Comparison of ENCODE assay signal across 8 cellular contexts in genomic region chr22:21629262-21630149, GRCh38. TPM values are rescaled to one million over a fixed set of nuclear protein-coding genes. Genes with fewer than 3 reads are reported as not detected.
DNase-seq lines count a peak whose midpoint lies in the region; ATAC-seq and TF ChIP-seq lines count a peak whose summit lies in the region.

Gene YDJC, minus strand, starts transcription at chr22:21630022. Its CDS starts 8 bp downstream, at chr22:21630014.

- H3K27ac ChIP-seq in fibroblast of lung (ENCODE audit: insufficient read depth, low read length), result peak within 1 kb of the TSS; percentile 85

- H4K20me1 ChIP-seq in fibroblast of lung (ENCODE audit: control insufficient read depth, extremely low read depth, insufficient read depth, low read length), result no peaks in the 10 kb centered on the region

- no peaks in the 10 kb centered on the region for H3K27me3 Mint-ChIP-seq in activated T-helper 1 cell treated with anti-CD3 and anti-CD28 coated beads, Interleukin-12 subunit alpha, Interleukin-12 subunit beta, Interleukin-2, Interleukin-4 antibody, amounts not matched to agents 30 ng/mL and 10 ng/mL and 1 ng/mL, durations not matched to agents 14 hours and 24 hours and 36 hours (ENCODE audit: insufficient read depth)
- H3K27me3 Mint-ChIP-seq in natural killer cell (ENCODE audit: low read depth in 2 of 2), result no peaks in the 10 kb centered on the region

- H3K36me3 ChIP-seq in fibroblast of lung (ENCODE audit: control insufficient read depth, insufficient read depth, low read length), result peaks cover 3% of the 10 kb centered on the region

- TF ChIP-seq CTCF in LNCAP (IDR thresholded peaks at IDR 0.05) (peak; percentile 66), fibroblast of lung (conservative IDR thresholded peaks at IDR 0.05 in 1 of 2, IDR thresholded peaks at IDR 0.05 in 1 of 2; ENCODE audit: low read depth in 1 of 2, low read length in 2 of 2) (peak; percentile 31 to 47), natural killer cell (IDR thresholded peaks at IDR 0.05) (no peak)

- peaks cover 28% of the 10 kb centered on the region for H3K4me1 Mint-ChIP-seq in activated T-helper 1 cell treated with anti-CD3 and anti-CD28 coated beads, Interleukin-12 subunit alpha, Interleukin-12 subunit beta, Interleukin-2, Interleukin-4 antibody, amounts not matched to agents 30 ng/mL and 10 ng/mL and 1 ng/mL, durations not matched to agents 14 hours and 24 hours and 36 hours (ENCODE audit: low read depth)
- peaks cover 32 to 36% of the 10 kb centered on the region in 2 donors for H3K4me1 Mint-ChIP-seq in natural killer cell

- no peaks in the 10 kb centered on the region for H3K9me3 Mint-ChIP-seq in activated T-helper 1 cell treated with anti-CD3 and anti-CD28 coated beads, Interleukin-12 subunit alpha, Interleukin-12 subunit beta, Interleukin-2, Interleukin-4 antibody, amounts not matched to agents 30 ng/mL and 10 ng/mL and 1 ng/mL, durations not matched to agents 14 hours and 24 hours and 36 hours
- H3K9me3 Mint-ChIP-seq in natural killer cell, result no peaks in the 10 kb centered on the region

- ATAC-seq in natural killer cell, result peak; percentile 87 to 97 (median 92)

- H3K9ac ChIP-seq in fibroblast of lung (ENCODE audit: insufficient read depth, low read length), result peak within 1 kb of the TSS; percentile 89

- no peaks in the 10 kb centered on the region for H3K27me3 ChIP-seq in fibroblast of lung (ENCODE audit: control insufficient read depth, insufficient read depth, low read length)

- peak within 1 kb of the TSS; percentile 61 for H2AFZ ChIP-seq in fibroblast of lung (ENCODE audit: low read length)

- peak within 1 kb of the TSS; percentile 92 for H3K27ac Mint-ChIP-seq in activated T-helper 1 cell treated with anti-CD3 and anti-CD28 coated beads, Interleukin-12 subunit alpha, Interleukin-12 subunit beta, Interleukin-2, Interleukin-4 antibody, amounts not matched to agents 30 ng/mL and 10 ng/mL and 1 ng/mL, durations not matched to agents 14 hours and 24 hours and 36 hours
- H3K27ac Mint-ChIP-seq in natural killer cell, result peak within 1 kb of the TSS; percentile 75 to 83

- intact Hi-C loops in activated T-helper 1 cell treated with anti-CD3 and anti-CD28 coated beads, Interleukin-12 subunit alpha, Interleukin-12 subunit beta, Interleukin-2, Interleukin-4 antibody, amounts not matched to agents 30 ng/mL and 10 ng/mL and 1 ng/mL, durations not matched to agents 14 hours and 24 hours and 36 hours (cut with micrococcal nuclease), result loop anchor here (1.0 to 5.0 kb wide), 4 partner anchors 13 to 108 kb away; partner anchors contain the start of genes SDF2L1, UBE2L3 and YPEL1
- intact Hi-C loops in natural killer cell (cut with micrococcal nuclease), result loop anchor here (1.0 kb wide), 1 partner anchor 13 kb away; the partner anchor contains the start of gene SDF2L1

- DNase-seq in EL (peak; percentile 86), GOT3 (lab: John Stamatoyannopoulos, UW) (peak; percentile 74), RPMI7951 (ENCODE audit: low read depth) (peak; percentile 82), fibroblast of lung (ENCODE audit: low read depth in 2 of 2) (peak; percentile 86 to 88), natural killer cell (peak; percentile 93)
- peak; percentile 93 for DNase-seq in activated T-helper 1 cell treated with anti-CD3 and anti-CD28 coated beads, Interleukin-12 subunit alpha, Interleukin-12 subunit beta, Interleukin-2, Interleukin-4 antibody, amounts not matched to agents 30 ng/mL and 10 ng/mL and 1 ng/mL, durations not matched to agents 14 hours and 24 hours and 36 hours (ENCODE audit: low spot score)
- DNase-seq in stimulated activated naive CD4-positive, alpha-beta T cell (lab: John Stamatoyannopoulos, UW), result peak; percentile 86 to 93 (median 91)

- H3K4me3 Mint-ChIP-seq in activated T-helper 1 cell treated with anti-CD3 and anti-CD28 coated beads, Interleukin-12 subunit alpha, Interleukin-12 subunit beta, Interleukin-2, Interleukin-4 antibody, amounts not matched to agents 30 ng/mL and 10 ng/mL and 1 ng/mL, durations not matched to agents 14 hours and 24 hours and 36 hours, result peak within 1 kb of the TSS; percentile 91
- peak within 1 kb of the TSS; percentile 90 for H3K4me3 Mint-ChIP-seq in natural killer cell

- peak within 1 kb of the TSS; percentile 88 for H3K4me2 ChIP-seq in fibroblast of lung (ENCODE audit: extremely low read depth, insufficient read depth, low read length)

- H3K9me3 ChIP-seq in fibroblast of lung (ENCODE audit: control insufficient read depth, insufficient read depth, low read depth, low read length), result no peaks in the 10 kb centered on the region

- peak within 1 kb of the TSS; percentile 74 to 91 (median 91) for H3K4me3 ChIP-seq in fibroblast of lung (replicated peaks in 1 of 4; ENCODE audit: control extremely low read depth in 1 of 4, insufficient read depth in 1 of 4, low read depth in 3 of 4, low read length in 4 of 4)

- H3K79me2 ChIP-seq in fibroblast of lung (ENCODE audit: control insufficient read depth, insufficient read depth, low read length), result peaks cover 5% of the 10 kb centered on the region

- H3K36me3 Mint-ChIP-seq in activated T-helper 1 cell treated with anti-CD3 and anti-CD28 coated beads, Interleukin-12 subunit alpha, Interleukin-12 subunit beta, Interleukin-2, Interleukin-4 antibody, amounts not matched to agents 30 ng/mL and 10 ng/mL and 1 ng/mL, durations not matched to agents 14 hours and 24 hours and 36 hours (ENCODE audit: low read depth), result peaks cover 21% of the 10 kb centered on the region
- no peaks in the 10 kb centered on the region for H3K36me3 Mint-ChIP-seq in natural killer cell

- no peaks in the 10 kb centered on the region for H3K4me1 ChIP-seq in fibroblast of lung (ENCODE audit: control insufficient read depth, extremely low read depth, insufficient read depth, low read length)

RNA-seq across cellular contexts. Expression of gene YDJC, which starts in this region (rescaled TPM):
- 10.8 and 14.7 TPM in 2 replicates for total RNA-seq in RPMI7951 (2014; rRNA removed; shearing (Covaris generic))
- total RNA-seq in activated T-helper 1 cell treated with anti-CD3 and anti-CD28 coated beads, Interleukin-12 subunit alpha, Interleukin-12 subunit beta, Interleukin-2, Interleukin-4 antibody, amounts not matched to agents 30 ng/mL and 10 ng/mL and 1 ng/mL, durations not matched to agents 14 hours and 24 hours and 36 hours, result 51.7 and 51.8 TPM in 2 replicates
- total RNA-seq in fibroblast of lung, result 7.4 and 10.4 TPM in 2 replicates
- polyA plus RNA-seq in fibroblast of lung, result 4.7 and 5.7 TPM in 2 replicates
- 10.6 and 16.0 TPM in 2 replicates for polyA plus RNA-seq in fibroblast of lung (2012)
- polyA minus RNA-seq in fibroblast of lung (ENCODE audit: low replicate concordance), result 8.0 and 13.5 TPM in 2 replicates
- total RNA-seq in natural killer cell, result 10 to 100 TPM; 20.5 to 24.4 (median 21.6) TPM

Comparison
In these comparisons a context has a peak if more than half of its experiments do, and no peak if none do; other contexts are left out.
1. Peak in every context shown above with its lines: DNase-seq, ATAC-seq, H3K4me3 ChIP-seq and H3K27ac ChIP-seq.